ENCODE assay signal across 2 cellular contexts in the genomic region with DNA sequence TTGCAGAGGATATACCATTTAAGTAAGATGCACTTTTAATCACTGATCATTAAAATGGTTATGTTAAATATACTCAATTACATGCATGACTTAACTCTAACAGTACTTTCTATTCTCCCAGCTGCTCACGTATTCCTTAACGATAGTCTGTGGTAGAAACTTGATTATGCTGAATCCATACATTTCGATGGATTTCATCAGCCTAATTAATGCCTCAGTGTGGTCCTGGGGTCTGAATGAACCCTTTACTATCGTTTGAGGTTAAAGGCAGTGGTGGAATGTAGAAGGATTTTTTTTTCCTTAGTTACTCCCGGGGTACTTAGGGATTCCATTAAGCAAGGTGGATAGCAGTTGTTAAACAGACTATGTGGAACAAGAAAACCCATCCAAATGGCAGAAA.
TF ChIP-seq lines count a peak whose summit lies in the region.

No MANE protein-coding gene starts in this region.

TF ChIP-seq in GM23338, 12 proteins besides CTCF, POLR2A, EP300 and RAD21:
- TF ChIP-seq ZNF462 (CRISPR knock-in tag; IDR thresholded peaks at IDR 0.05) (no peak), NANOG (IDR thresholded peaks at IDR 0.05; ENCODE audit: borderline replicate concordance) (no peak), CREB1 (CRISPR knock-in tag; IDR thresholded peaks at IDR 0.05; ENCODE audit: low read depth) (no peak), EZH2phosphoT487 (IDR thresholded peaks at IDR 0.05; ENCODE audit: unreplicated experiment) (no peak), STAT1 (IDR thresholded peaks at IDR 0.05; ENCODE audit: unreplicated experiment) (no peak), REST (IDR thresholded peaks at IDR 0.05; ENCODE audit: unreplicated experiment) (no peak), ZNF114 (CRISPR knock-in tag; IDR thresholded peaks at IDR 0.05) (no peak), JUNB (IDR thresholded peaks at IDR 0.05; ENCODE audit: unreplicated experiment) (no peak), ETS1 (IDR thresholded peaks at IDR 0.05) (no peak)

TF ChIP-seq in SK-N-SH, 30 proteins besides CTCF, POLR2A, EP300 and RAD21:
- no peak for TF ChIP-seq POLR2AphosphoS5 (IDR thresholded peaks at IDR 0.05; ENCODE audit: low read depth, low read length)
- TF ChIP-seq, protein P1, sequence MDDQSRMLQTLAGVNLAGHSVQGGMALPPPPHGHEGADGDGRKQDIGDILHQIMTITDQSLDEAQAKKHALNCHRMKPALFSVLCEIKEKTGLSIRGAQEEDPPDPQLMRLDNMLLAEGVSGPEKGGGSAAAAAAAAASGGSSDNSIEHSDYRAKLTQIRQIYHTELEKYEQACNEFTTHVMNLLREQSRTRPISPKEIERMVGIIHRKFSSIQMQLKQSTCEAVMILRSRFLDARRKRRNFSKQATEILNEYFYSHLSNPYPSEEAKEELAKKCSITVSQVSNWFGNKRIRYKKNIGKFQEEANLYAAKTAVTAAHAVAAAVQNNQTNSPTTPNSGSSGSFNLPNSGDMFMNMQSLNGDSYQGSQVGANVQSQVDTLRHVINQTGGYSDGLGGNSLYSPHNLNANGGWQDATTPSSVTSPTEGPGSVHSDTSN (IDR thresholded peaks at IDR 0.05) = no peak
- TF ChIP-seq USF1 (IDR thresholded peaks at IDR 0.05; ENCODE audit: borderline replicate concordance, low read depth) = no peak
- TF ChIP-seq MEF2A (IDR thresholded peaks at IDR 0.05; ENCODE audit: borderline replicate concordance, low read depth) = no peak
